Comparison of ENCODE assay signal across 1 cellular context in genomic region chr4:1771555-1772305, GRCh38.
TF ChIP-seq lines count a peak whose summit lies in the region.

No MANE protein-coding gene starts in this region.

TF ChIP-seq in HepG2, 621 proteins besides CTCF, POLR2A, EP300 and RAD21 (continued from another document and continues in another):
- TF ChIP-seq ZBTB10 (CRISPR knock-in tag; IDR thresholded peaks at IDR 0.05; ENCODE audit: borderline replicate concordance) = 0 out of 2 replicates have a peak, but pooled peaks have one; percentile 2
- TF ChIP-seq E2F1 (CRISPR knock-in tag; IDR thresholded peaks at IDR 0.05) = no peak
- TF ChIP-seq TFE3 (CRISPR knock-in tag; IDR thresholded peaks at IDR 0.05) = no peak
- no peak for TF ChIP-seq E2F2 (CRISPR knock-in tag; IDR thresholded peaks at IDR 0.05; ENCODE audit: borderline replicate concordance)
- no peak for TF ChIP-seq BATF2 (CRISPR knock-in tag; IDR thresholded peaks at IDR 0.05)
- TF ChIP-seq SAP130 (CRISPR knock-in tag; IDR thresholded peaks at IDR 0.05; ENCODE audit: low read depth) = peak; percentile 1; the same call in 1 of the 2 replicates
- TF ChIP-seq ZFY (CRISPR knock-in tag; IDR thresholded peaks at IDR 0.05) = no peak
- no peak for TF ChIP-seq RBM39 (IDR thresholded peaks at IDR 0.05; ENCODE audit: low read depth, low read length, poor library complexity, severe bottlenecking)
- TF ChIP-seq ZNF317 (CRISPR knock-in tag; IDR thresholded peaks at IDR 0.05) = no peak
- no peak for TF ChIP-seq E2F5 (CRISPR knock-in tag; conservative IDR thresholded peaks at IDR 0.05)
- 0 out of 2 replicates have a peak, but pooled peaks have one; percentile 13 for TF ChIP-seq POLR2G (IDR thresholded peaks at IDR 0.05; ENCODE audit: low read depth, low read length)
- TF ChIP-seq SATB2 (CRISPR knock-in tag; IDR thresholded peaks at IDR 0.05) = no peak
- no peak for TF ChIP-seq ZNF724P (CRISPR knock-in tag; IDR thresholded peaks at IDR 0.05; ENCODE audit: borderline replicate concordance)
- no peak for TF ChIP-seq ZNF556 (CRISPR knock-in tag; IDR thresholded peaks at IDR 0.05; ENCODE audit: borderline replicate concordance)
- TF ChIP-seq ZBTB21 (CRISPR knock-in tag; IDR thresholded peaks at IDR 0.05) = no peak
- no peak for TF ChIP-seq ZNF24 (IDR thresholded peaks at IDR 0.05)
- no peak for TF ChIP-seq ZNF749 (CRISPR knock-in tag; IDR thresholded peaks at IDR 0.05; ENCODE audit: borderline replicate concordance)
- TF ChIP-seq ZNF713 (CRISPR knock-in tag; IDR thresholded peaks at IDR 0.05) = no peak
- no peak for TF ChIP-seq ZBTB8A (CRISPR knock-in tag; IDR thresholded peaks at IDR 0.05; ENCODE audit: borderline replicate concordance, low read depth)
- TF ChIP-seq JUNB (CRISPR knock-in tag; IDR thresholded peaks at IDR 0.05; ENCODE audit: borderline replicate concordance) = no peak
- no peak for TF ChIP-seq BCL3 (CRISPR knock-in tag; IDR thresholded peaks at IDR 0.05)
- TF ChIP-seq NFE2L2 (IDR thresholded peaks at IDR 0.05; ENCODE audit: low read length) = no peak
- TF ChIP-seq TMF1 (CRISPR knock-in tag; IDR thresholded peaks at IDR 0.05; ENCODE audit: low read depth) = no peak
- no peak for TF ChIP-seq ZBED4 (CRISPR knock-in tag; IDR thresholded peaks at IDR 0.05; ENCODE audit: borderline replicate concordance)
- no peak for TF ChIP-seq ZNF275 (CRISPR knock-in tag; IDR thresholded peaks at IDR 0.05; ENCODE audit: borderline replicate concordance)
- TF ChIP-seq PREB (CRISPR knock-in tag; IDR thresholded peaks at IDR 0.05) = no peak
- no peak for TF ChIP-seq ZNF451 (CRISPR knock-in tag; IDR thresholded peaks at IDR 0.05)
- no peak for TF ChIP-seq TBP (CRISPR knock-in tag; IDR thresholded peaks at IDR 0.05)
- TF ChIP-seq SP140L (CRISPR knock-in tag; IDR thresholded peaks at IDR 0.05; ENCODE audit: borderline replicate concordance) = no peak
- TF ChIP-seq NFIB (CRISPR knock-in tag; IDR thresholded peaks at IDR 0.05; ENCODE audit: borderline replicate concordance) = no peak
- TF ChIP-seq DNMT3B (CRISPR knock-in tag; conservative IDR thresholded peaks at IDR 0.05) = no peak
- TF ChIP-seq NFYB (CRISPR knock-in tag; IDR thresholded peaks at IDR 0.05) = no peak
- no peak for TF ChIP-seq ZNF788 (CRISPR knock-in tag; IDR thresholded peaks at IDR 0.05; ENCODE audit: borderline replicate concordance)
- 0 out of 2 replicates have a peak, but pooled peaks have one; percentile 40 for TF ChIP-seq ZNF761 (CRISPR knock-in tag; conservative IDR thresholded peaks at IDR 0.05)
- TF ChIP-seq SRSF1 (optimal IDR thresholded peaks at IDR 0.05; ENCODE audit: low read depth, low read length) = no peak
- no peak for TF ChIP-seq ZNF235 (CRISPR knock-in tag; IDR thresholded peaks at IDR 0.05; ENCODE audit: borderline replicate concordance)
- no peak for TF ChIP-seq U2AF1 (optimal IDR thresholded peaks at IDR 0.05; ENCODE audit: low read depth, low read length)
- no peak for TF ChIP-seq TRIM22 (IDR thresholded peaks at IDR 0.05)
- 0 out of 2 replicates have a peak, but pooled peaks have one; percentile 26 for TF ChIP-seq KDM2A (CRISPR knock-in tag; IDR thresholded peaks at IDR 0.05; ENCODE audit: borderline replicate concordance, low read depth)
- TF ChIP-seq ZNF720 (CRISPR knock-in tag; IDR thresholded peaks at IDR 0.05) = no peak
- no peak for TF ChIP-seq ATM (IDR thresholded peaks at IDR 0.05; ENCODE audit: borderline replicate concordance)
- no peak for TF ChIP-seq GABPB1 (CRISPR knock-in tag; IDR thresholded peaks at IDR 0.05)
- TF ChIP-seq ZMYM2 (CRISPR knock-in tag; IDR thresholded peaks at IDR 0.05) = no peak
- no peak for TF ChIP-seq ARID2 (CRISPR knock-in tag; IDR thresholded peaks at IDR 0.05; ENCODE audit: borderline replicate concordance)
- TF ChIP-seq THAP7 (CRISPR knock-in tag; IDR thresholded peaks at IDR 0.05) = no peak
- TF ChIP-seq AKAP8 (CRISPR knock-in tag; IDR thresholded peaks at IDR 0.05) = 0 out of 2 replicates have a peak, but pooled peaks have one; percentile 1
- no peak for TF ChIP-seq MBD4 (IDR thresholded peaks at IDR 0.05; ENCODE audit: borderline replicate concordance, low read length)
